Comparison of ENCODE assay signal across 15 cellular contexts in the genomic region with DNA sequence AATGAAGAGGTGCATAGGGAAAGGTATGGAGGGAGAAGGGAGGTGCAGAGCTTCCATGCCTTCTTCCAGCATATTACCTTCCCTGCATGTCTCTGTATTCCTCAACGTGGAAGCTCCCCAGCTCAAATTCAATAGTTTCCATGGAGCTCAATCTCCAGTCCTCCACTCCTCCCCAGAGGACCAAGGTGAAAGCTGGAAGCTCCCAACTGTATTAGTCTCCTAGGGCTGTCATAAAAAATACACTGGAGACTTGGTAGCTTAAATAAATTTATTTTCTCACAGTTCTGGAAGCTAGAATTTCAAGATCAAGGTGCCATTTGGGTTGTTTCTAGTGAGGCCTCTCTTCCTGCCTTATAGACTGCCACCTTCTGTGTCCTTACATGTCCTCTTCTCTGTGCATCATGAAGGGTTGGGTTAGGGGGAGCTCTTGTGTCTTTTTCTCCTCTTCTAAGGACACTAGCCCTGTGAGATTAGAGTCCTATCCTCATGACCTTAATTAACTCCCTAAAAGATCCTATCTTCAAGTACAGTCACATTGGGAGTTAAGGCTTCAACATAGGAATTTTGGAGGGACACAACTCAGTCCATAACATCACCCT. TPM values are rescaled to one million over a fixed set of nuclear protein-coding genes. Genes with fewer than 3 reads are reported as not detected.
"Had no signal": no experiment of that assay in that cellular context is flagged by ENCODE, and none has a peak within 500 bp of the region (broad histone marks: within the 10 kb centered on the region; RNA-seq: fewer than 3 reads in every experiment).

No MANE protein-coding gene starts in this region.

- H3K27ac ChIP-seq: foreskin keratinocyte, psoas muscle had no signal

- H3K4me3 ChIP-seq: ascending aorta, psoas muscle had no signal

- H3K36me3 ChIP-seq: ascending aorta had no signal

- H3K9me3 ChIP-seq: ascending aorta, psoas muscle had no signal

- DNase-seq: activated CD4-positive, alpha-beta memory T cell treated with anti-CD3 and anti-CD28 coated beads, Interleukin-2, amount 10 ng/mL, durations not matched to agents 7 days and 5 days; activated CD8-positive, alpha-beta memory T cell treated with anti-CD3 and anti-CD28 coated beads, Interleukin-2, amount 50 U/mL, for 4 hours; activated naive CD4-positive, alpha-beta T cell treated with Interleukin-2 at 50 U/mL for 16 hours; activated naive CD8-positive, alpha-beta T cell treated with anti-CD3 and anti-CD28 coated beads, Interleukin-2, amount 50 U/mL, for 24 hours; activated T-cell treated with anti-CD3 and anti-CD28 coated beads, Interleukin-2, amount 50 U/mL, for 72 hours; foreskin keratinocyte; head of caudate nucleus; mesenchymal stem cell; nephron progenitor cell; psoas muscle; stimulated activated CD4-positive, alpha-beta T cell treated with anti-CD3 and anti-CD28 coated beads, Interleukin-2, amount 100 ng/mL, for 24 hours; stimulated activated naive B cell treated with anti-CD40 and anti-IgM and Interleukin-4, amounts not matched to agents 10 μg/mL and 1 μg/mL and 100 μg/mL, for 72 hours had no signal

- ATAC-seq: activated naive CD8-positive, alpha-beta T cell treated with anti-CD3 and anti-CD28 coated beads, Interleukin-2, amount 50 U/mL, for 24 hours; activated T-cell treated with anti-CD3 and anti-CD28 coated beads, Interleukin-2, amount 50 U/mL, for 72 hours; foreskin keratinocyte; left lobe of liver; psoas muscle; sciatic nerve; stimulated activated naive B cell treated with anti-CD40 and anti-IgM and Interleukin-4, amounts not matched to agents 10 μg/mL and 1 μg/mL and 100 μg/mL, for 72 hours had no signal

- H3K4me1 ChIP-seq: psoas muscle had no signal

- H3K27me3 ChIP-seq: ascending aorta, foreskin keratinocyte had no signal

RNA-seq across cellular contexts. Expression of gene MSH4, which starts 32.5 kb away (rescaled TPM):
- total RNA-seq: ascending aorta had no signal
- polyA plus RNA-seq: foreskin keratinocyte had no signal
